1 cellular context compared by ENCODE assay signal in the genomic region with DNA sequence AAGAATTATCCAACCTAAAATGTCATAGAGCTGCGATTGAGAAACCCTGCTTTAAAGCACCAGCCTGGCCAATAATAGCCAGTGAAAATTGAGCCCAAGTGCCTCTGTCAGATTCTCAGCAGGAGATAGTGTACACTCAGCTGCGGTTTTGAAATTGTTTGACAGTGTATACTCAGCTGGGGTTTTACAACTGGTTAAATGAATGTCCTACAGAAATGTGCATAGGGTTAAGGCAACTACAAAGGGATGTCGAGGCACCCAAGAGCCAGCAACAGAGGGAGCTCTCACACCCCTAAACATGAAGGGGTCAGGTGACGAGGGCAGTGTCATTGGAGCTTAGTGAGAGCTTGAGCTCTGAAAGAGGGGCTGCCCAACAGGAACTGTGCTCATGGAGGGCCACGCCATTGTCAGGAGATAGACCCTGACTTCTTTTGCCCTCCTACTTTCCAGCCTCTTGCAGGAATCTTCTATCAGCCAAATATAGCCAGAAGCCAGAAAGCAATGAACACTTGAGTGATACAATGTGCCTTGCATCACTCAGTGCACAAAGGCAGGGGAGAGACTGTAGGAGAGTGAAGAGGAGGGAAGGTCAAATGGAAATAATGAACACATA.
A peak's percentile ranks its signal among the peaks of the same experiment; 100 is the strongest.
TF ChIP-seq lines count a peak whose summit lies in the region.

No MANE protein-coding gene starts in this region.

TF ChIP-seq in K562, 482 proteins besides CTCF, POLR2A, EP300 and RAD21 (continued from another document and continues in another):
- TF ChIP-seq, protein P1, sequence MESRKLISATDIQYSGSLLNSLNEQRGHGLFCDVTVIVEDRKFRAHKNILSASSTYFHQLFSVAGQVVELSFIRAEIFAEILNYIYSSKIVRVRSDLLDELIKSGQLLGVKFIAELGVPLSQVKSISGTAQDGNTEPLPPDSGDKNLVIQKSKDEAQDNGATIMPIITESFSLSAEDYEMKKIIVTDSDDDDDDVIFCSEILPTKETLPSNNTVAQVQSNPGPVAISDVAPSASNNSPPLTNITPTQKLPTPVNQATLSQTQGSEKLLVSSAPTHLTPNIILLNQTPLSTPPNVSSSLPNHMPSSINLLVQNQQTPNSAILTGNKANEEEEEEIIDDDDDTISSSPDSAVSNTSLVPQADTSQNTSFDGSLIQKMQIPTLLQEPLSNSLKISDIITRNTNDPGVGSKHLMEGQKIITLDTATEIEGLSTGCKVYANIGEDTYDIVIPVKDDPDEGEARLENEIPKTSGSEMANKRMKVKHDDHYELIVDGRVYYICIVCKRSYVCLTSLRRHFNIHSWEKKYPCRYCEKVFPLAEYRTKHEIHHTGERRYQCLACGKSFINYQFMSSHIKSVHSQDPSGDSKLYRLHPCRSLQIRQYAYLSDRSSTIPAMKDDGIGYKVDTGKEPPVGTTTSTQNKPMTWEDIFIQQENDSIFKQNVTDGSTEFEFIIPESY (CRISPR knock-in tag; IDR thresholded peaks at IDR 0.05): no peak
- TF ChIP-seq, protein P2, sequence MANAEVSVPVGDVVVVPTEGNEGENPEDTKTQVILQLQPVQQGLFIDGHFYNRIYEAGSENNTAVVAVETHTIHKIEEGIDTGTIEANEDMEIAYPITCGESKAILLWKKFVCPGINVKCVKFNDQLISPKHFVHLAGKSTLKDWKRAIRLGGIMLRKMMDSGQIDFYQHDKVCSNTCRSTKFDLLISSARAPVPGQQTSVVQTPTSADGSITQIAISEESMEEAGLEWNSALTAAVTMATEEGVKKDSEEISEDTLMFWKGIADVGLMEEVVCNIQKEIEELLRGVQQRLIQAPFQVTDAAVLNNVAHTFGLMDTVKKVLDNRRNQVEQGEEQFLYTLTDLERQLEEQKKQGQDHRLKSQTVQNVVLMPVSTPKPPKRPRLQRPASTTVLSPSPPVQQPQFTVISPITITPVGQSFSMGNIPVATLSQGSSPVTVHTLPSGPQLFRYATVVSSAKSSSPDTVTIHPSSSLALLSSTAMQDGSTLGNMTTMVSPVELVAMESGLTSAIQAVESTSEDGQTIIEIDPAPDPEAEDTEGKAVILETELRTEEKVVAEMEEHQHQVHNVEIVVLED (CRISPR knock-in tag; IDR thresholded peaks at IDR 0.05): no peak
- TF ChIP-seq SRSF9 (IDR thresholded peaks at IDR 0.05; ENCODE audit: borderline replicate concordance, low read depth, low read length): no peak
- TF ChIP-seq POLR2AphosphoS2 (IDR thresholded peaks at IDR 0.05; ENCODE audit: low read length): no peak
- no peak for TF ChIP-seq ZFP1 (CRISPR knock-in tag; IDR thresholded peaks at IDR 0.05)
- TF ChIP-seq ELK3 (CRISPR knock-in tag; IDR thresholded peaks at IDR 0.05): no peak
- no peak for TF ChIP-seq ZBTB40 (IDR thresholded peaks at IDR 0.05)
- no peak for TF ChIP-seq ZBTB40 (CRISPR knock-in tag; IDR thresholded peaks at IDR 0.05)
- TF ChIP-seq MCM2 (IDR thresholded peaks at IDR 0.05; ENCODE audit: low read depth): no peak
- TF ChIP-seq TAF9B (IDR thresholded peaks at IDR 0.05; ENCODE audit: partially characterized antibody): no peak
- TF ChIP-seq, protein P3, sequence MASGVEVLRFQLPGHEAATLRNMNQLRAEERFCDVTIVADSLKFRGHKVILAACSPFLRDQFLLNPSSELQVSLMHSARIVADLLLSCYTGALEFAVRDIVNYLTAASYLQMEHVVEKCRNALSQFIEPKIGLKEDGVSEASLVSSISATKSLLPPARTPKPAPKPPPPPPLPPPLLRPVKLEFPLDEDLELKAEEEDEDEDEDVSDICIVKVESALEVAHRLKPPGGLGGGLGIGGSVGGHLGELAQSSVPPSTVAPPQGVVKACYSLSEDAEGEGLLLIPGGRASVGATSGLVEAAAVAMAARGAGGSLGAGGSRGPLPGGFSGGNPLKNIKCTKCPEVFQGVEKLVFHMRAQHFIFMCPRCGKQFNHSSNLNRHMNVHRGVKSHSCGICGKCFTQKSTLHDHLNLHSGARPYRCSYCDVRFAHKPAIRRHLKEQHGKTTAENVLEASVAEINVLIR (CRISPR knock-in tag; IDR thresholded peaks at IDR 0.05): no peak
- TF ChIP-seq SMARCA5 (IDR thresholded peaks at IDR 0.05): no peak
- TF ChIP-seq THAP7 (CRISPR knock-in tag; IDR thresholded peaks at IDR 0.05): no peak
- no peak for TF ChIP-seq E2F1 (CRISPR knock-in tag; IDR thresholded peaks at IDR 0.05)
- peak; percentile 77 for TF ChIP-seq RAD51 (IDR thresholded peaks at IDR 0.05; ENCODE audit: borderline replicate concordance, low read depth)
- TF ChIP-seq MCM7 (IDR thresholded peaks at IDR 0.05): no peak
- TF ChIP-seq ZNF778 (CRISPR knock-in tag; IDR thresholded peaks at IDR 0.05): no peak
- TF ChIP-seq ZNF79 (CRISPR knock-in tag; IDR thresholded peaks at IDR 0.05; ENCODE audit: low read depth): no peak
- TF ChIP-seq ZNF445 (CRISPR knock-in tag; IDR thresholded peaks at IDR 0.05; ENCODE audit: low read depth): no peak
- TF ChIP-seq MTA1 (IDR thresholded peaks at IDR 0.05; ENCODE audit: borderline replicate concordance): no peak
- no peak for TF ChIP-seq FOSL1 (tag; conservative IDR thresholded peaks at IDR 0.05)
- TF ChIP-seq RB1 (IDR thresholded peaks at IDR 0.05; ENCODE audit: low read depth): peak; percentile 14; the same call in 1 of the 2 replicates
- peak; percentile 16; the same call in 1 of the 2 replicates for TF ChIP-seq JUND (IDR thresholded peaks at IDR 0.05; ENCODE audit: borderline replicate concordance, low read depth, low read length)
- no peak; the same call in 2 of the 3 replicates for TF ChIP-seq JUND (tag; IDR thresholded peaks at IDR 0.05; ENCODE audit: borderline replicate concordance, low read depth, low read length)
- TF ChIP-seq, protein P4, sequence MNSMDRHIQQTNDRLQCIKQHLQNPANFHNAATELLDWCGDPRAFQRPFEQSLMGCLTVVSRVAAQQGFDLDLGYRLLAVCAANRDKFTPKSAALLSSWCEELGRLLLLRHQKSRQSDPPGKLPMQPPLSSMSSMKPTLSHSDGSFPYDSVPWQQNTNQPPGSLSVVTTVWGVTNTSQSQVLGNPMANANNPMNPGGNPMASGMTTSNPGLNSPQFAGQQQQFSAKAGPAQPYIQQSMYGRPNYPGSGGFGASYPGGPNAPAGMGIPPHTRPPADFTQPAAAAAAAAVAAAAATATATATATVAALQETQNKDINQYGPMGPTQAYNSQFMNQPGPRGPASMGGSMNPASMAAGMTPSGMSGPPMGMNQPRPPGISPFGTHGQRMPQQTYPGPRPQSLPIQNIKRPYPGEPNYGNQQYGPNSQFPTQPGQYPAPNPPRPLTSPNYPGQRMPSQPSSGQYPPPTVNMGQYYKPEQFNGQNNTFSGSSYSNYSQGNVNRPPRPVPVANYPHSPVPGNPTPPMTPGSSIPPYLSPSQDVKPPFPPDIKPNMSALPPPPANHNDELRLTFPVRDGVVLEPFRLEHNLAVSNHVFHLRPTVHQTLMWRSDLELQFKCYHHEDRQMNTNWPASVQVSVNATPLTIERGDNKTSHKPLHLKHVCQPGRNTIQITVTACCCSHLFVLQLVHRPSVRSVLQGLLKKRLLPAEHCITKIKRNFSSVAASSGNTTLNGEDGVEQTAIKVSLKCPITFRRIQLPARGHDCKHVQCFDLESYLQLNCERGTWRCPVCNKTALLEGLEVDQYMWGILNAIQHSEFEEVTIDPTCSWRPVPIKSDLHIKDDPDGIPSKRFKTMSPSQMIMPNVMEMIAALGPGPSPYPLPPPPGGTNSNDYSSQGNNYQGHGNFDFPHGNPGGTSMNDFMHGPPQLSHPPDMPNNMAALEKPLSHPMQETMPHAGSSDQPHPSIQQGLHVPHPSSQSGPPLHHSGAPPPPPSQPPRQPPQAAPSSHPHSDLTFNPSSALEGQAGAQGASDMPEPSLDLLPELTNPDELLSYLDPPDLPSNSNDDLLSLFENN (IDR thresholded peaks at IDR 0.05; ENCODE audit: low read depth in 2 of 2, low read length in 2 of 2): no peak
- TF ChIP-seq ZNF197 (CRISPR knock-in tag; IDR thresholded peaks at IDR 0.05; ENCODE audit: low read depth): no peak
- no peak for TF ChIP-seq ZNF75A (CRISPR knock-in tag; IDR thresholded peaks at IDR 0.05)
- TF ChIP-seq TFAM (CRISPR knock-in tag; conservative IDR thresholded peaks at IDR 0.05): no peak
- TF ChIP-seq, protein P5, sequence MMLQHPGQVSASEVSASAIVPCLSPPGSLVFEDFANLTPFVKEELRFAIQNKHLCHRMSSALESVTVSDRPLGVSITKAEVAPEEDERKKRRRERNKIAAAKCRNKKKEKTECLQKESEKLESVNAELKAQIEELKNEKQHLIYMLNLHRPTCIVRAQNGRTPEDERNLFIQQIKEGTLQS (IDR thresholded peaks at IDR 0.05): 0 out of 2 replicates have a peak, but pooled peaks have one; percentile 18
- TF ChIP-seq, protein P5 (CRISPR knock-in tag; conservative IDR thresholded peaks at IDR 0.05): no peak
- no peak for TF ChIP-seq ZFP30 (CRISPR knock-in tag; IDR thresholded peaks at IDR 0.05; ENCODE audit: borderline replicate concordance)
- TF ChIP-seq USF2 (CRISPR knock-in tag; IDR thresholded peaks at IDR 0.05): peak; percentile 73
